Comparison of ENCODE assay signal across 1 cellular context in the genomic region with DNA sequence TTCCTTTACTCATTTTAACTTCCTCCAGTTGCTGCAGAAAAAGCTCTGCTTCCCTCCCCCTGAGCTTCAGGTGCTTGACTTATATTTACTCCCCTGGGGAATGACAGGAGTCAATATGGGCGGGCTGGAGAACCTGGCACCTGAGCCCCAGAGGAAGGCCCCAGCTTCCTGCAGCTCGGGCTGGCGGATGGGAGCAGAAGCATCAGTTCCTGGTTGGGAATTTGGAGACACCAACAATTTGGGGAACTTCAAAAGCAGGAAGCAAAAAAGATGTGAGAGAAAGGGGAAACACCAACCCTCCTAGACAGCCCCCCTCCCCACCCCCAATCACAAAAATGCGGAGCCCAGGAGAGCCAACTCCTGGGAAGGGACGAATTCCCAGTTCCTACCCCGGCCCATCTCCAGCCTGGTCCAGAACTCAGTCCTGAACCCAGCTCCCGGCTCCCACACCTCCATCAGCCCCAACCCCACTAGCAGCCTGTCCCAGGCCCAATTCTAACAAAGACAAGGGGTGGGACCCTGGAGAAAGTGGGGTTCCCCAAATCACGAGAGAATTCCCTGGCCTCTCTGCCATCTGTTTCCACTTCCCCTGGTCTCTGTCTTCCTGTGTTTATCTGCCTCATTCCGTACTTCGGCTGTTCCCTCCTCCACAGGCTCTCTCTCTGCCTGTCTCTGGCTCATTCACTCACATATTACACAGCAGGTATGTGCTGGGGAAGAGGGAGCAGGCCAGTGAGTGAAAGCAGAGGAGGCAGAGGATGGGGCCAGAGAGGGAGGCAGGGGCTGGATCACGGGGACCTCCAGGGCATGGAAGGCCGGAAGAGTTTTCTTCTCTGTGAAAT.
TF ChIP-seq lines count a peak whose summit lies in the region.

No MANE protein-coding gene starts in this region.

TF ChIP-seq in GM23338, 12 proteins besides CTCF, POLR2A, EP300 and RAD21:
- TF ChIP-seq, protein P1, sequence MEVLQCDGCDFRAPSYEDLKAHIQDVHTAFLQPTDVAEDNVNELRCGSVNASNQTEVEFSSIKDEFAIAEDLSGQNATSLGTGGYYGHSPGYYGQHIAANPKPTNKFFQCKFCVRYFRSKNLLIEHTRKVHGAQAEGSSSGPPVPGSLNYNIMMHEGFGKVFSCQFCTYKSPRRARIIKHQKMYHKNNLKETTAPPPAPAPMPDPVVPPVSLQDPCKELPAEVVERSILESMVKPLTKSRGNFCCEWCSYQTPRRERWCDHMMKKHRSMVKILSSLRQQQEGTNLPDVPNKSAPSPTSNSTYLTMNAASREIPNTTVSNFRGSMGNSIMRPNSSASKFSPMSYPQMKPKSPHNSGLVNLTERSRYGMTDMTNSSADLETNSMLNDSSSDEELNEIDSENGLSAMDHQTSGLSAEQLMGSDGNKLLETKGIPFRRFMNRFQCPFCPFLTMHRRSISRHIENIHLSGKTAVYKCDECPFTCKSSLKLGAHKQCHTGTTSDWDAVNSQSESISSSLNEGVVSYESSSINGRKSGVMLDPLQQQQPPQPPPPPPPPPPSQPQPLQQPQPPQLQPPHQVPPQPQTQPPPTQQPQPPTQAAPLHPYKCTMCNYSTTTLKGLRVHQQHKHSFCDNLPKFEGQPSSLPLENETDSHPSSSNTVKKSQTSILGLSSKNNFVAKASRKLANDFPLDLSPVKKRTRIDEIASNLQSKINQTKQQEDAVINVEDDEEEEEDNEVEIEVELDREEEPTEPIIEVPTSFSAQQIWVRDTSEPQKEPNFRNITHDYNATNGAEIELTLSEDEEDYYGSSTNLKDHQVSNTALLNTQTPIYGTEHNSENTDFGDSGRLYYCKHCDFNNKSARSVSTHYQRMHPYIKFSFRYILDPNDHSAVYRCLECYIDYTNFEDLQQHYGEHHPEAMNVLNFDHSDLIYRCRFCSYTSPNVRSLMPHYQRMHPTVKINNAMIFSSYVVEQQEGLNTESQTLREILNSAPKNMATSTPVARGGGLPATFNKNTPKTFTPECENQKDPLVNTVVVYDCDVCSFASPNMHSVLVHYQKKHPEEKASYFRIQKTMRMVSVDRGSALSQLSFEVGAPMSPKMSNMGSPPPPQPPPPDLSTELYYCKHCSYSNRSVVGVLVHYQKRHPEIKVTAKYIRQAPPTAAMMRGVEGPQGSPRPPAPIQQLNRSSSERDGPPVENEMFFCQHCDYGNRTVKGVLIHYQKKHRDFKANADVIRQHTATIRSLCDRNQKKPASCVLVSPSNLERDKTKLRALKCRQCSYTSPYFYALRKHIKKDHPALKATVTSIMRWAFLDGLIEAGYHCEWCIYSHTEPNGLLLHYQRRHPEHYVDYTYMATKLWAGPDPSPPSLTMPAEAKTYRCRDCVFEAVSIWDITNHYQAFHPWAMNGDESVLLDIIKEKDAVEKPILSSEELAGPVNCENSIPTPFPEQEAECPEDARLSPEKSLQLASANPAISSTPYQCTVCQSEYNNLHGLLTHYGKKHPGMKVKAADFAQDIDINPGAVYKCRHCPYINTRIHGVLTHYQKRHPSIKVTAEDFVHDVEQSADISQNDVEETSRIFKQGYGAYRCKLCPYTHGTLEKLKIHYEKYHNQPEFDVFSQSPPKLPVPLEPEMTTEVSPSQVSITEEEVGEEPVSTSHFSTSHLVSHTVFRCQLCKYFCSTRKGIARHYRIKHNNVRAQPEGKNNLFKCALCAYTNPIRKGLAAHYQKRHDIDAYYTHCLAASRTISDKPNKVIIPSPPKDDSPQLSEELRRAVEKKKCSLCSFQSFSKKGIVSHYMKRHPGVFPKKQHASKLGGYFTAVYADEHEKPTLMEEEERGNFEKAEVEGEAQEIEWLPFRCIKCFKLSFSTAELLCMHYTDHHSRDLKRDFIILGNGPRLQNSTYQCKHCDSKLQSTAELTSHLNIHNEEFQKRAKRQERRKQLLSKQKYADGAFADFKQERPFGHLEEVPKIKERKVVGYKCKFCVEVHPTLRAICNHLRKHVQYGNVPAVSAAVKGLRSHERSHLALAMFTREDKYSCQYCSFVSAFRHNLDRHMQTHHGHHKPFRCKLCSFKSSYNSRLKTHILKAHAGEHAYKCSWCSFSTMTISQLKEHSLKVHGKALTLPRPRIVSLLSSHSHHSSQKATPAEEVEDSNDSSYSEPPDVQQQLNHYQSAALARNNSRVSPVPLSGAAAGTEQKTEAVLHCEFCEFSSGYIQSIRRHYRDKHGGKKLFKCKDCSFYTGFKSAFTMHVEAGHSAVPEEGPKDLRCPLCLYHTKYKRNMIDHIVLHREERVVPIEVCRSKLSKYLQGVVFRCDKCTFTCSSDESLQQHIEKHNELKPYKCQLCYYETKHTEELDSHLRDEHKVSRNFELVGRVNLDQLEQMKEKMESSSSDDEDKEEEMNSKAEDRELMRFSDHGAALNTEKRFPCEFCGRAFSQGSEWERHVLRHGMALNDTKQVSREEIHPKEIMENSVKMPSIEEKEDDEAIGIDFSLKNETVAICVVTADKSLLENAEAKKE (CRISPR knock-in tag; IDR thresholded peaks at IDR 0.05) = no peak
- TF ChIP-seq STAT1 (IDR thresholded peaks at IDR 0.05; ENCODE audit: unreplicated experiment) (no peak), EZH2 (IDR thresholded peaks at IDR 0.05; ENCODE audit: low read depth, unreplicated experiment) (no peak), POLR2AphosphoS5 (IDR thresholded peaks at IDR 0.05; ENCODE audit: low read depth) (no peak), NANOG (IDR thresholded peaks at IDR 0.05; ENCODE audit: borderline replicate concordance) (no peak)
